ENCODE assay signal across 8 cellular contexts in the genomic region with DNA sequence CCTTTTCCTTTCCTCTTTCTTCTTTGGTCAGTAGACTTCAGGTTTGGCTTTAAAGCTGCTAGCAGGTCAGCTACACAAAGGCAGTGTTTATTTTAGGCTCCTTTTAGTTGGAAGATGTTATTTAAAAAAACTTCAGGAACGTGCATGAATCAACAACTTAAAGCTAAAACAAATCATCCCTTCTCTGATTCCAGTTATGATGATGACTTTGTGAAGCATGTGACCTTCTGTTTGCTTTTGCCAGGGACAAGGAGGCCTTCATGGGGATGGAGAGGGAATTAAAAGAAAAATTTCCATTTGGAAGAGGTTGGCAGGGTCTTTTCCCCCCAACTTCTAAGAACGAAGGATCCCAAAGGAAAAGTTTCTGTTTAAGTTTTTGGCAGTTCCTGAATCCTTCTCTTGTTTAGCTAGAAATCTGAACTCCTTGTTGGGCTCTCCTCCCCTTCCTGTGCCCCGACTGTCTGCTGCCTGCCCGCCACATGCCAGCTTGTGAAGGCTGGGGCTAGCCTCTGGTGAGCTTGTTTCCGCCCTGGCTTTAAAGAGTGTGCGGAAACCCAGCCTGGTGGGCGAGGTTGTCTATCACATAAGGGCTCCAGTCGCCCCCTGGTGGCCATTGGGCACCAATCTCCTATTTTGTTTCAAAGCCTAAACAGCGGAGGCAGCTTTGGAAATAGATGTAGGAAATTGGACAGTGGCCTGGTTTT. TPM values are rescaled to one million over a fixed set of nuclear protein-coding genes. Genes with fewer than 3 reads are reported as not detected.
A peak's percentile ranks its signal among the peaks of the same experiment; 100 is the strongest.
DNase-seq lines count a peak whose midpoint lies in the region; ATAC-seq and TF ChIP-seq lines count a peak whose summit lies in the region.

No MANE protein-coding gene starts in this region.

- no peak overlapping the region for H3K4me3 ChIP-seq in cardiac muscle cell
- H3K4me3 ChIP-seq in aorta (ENCODE audit: low read length in 2 of 2), result no peak overlapping the region

- H3K27me3 ChIP-seq in cardiac muscle cell, result no peaks in the 10 kb centered on the region
- H3K27me3 ChIP-seq in aorta (ENCODE audit: control insufficient read depth in 1 of 2, insufficient read depth in 2 of 2, low read length in 1 of 2), result no peaks in the 10 kb centered on the region

- TF ChIP-seq CTCF in GM13977 (IDR thresholded peaks at IDR 0.05; ENCODE audit: extremely low read depth, insufficient read depth, missing control alignments) (peak; percentile 81), cardiac muscle cell (IDR thresholded peaks at IDR 0.05; ENCODE audit: low read depth, low read length) (peak; percentile 88)

- H3K9me3 ChIP-seq in cardiac muscle cell (ENCODE audit: low read depth) (no peaks in the 10 kb centered on the region), aorta (ENCODE audit: control insufficient read depth, low read length) (no peaks in the 10 kb centered on the region)

- peak; percentile 80 for ATAC-seq in aorta (ENCODE audit: low FRiP score)

- DNase-seq in 8988T (peak; percentile 93), GM13977 (ENCODE audit: low spot score) (peak; percentile 90), NCI-H1092 (lab: John Stamatoyannopoulos, UW) (peak; percentile 78), T-helper 1 cell (peak; percentile 74 to 93 (median 82)), cardiac muscle cell (ENCODE audit: low read depth in 1 of 2, low spot score in 1 of 2) (peak; percentile 89 to 93), retina (peak; percentile 77), aorta (peak; percentile 92 to 95)
- DNase-seq in activated naive CD8-positive, alpha-beta T cell treated with anti-CD3 and anti-CD28 coated beads, Interleukin-2, amount 50 U/mL, for 16 hours (ENCODE audit: low read depth, low spot score), result peak; percentile 87

- H3K27ac ChIP-seq in cardiac muscle cell (no peak overlapping the region), aorta (ENCODE audit: low read depth in 1 of 2, low read length in 2 of 2) (no peak overlapping the region)

- 3 to 7% methylated on average over 9 of the region's 9 CpGs for WGBS in aorta, 2 donors

- in situ Hi-C loops in GM13977 (cut with MboI; ENCODE audit: low pct_unique_long_range_greater_than_20kb, low sequenced_read_pairs, unreplicated experiment), result no loop called here

- H3K36me3 ChIP-seq in cardiac muscle cell (peaks cover 44% of the 10 kb centered on the region), aorta (ENCODE audit: control insufficient read depth in 1 of 2, insufficient read depth in 2 of 2, low read length in 1 of 2) (peaks cover 8 to 12% of the 10 kb centered on the region in 2 donors)

- H3K4me1 ChIP-seq in cardiac muscle cell (ENCODE audit: low read depth) (peaks cover 18% of the 10 kb centered on the region), aorta (ENCODE audit: control insufficient read depth in 1 of 2, insufficient read depth in 2 of 2, low read length in 2 of 2) (no peaks in the 10 kb centered on the region)

- intact Hi-C loops in aorta (cut with DNase I), result loop anchor here in 1 of 2 donors (5.0 kb wide), 1 partner anchor 62 kb away; a partner anchor contains a TSS

RNA-seq across cellular contexts. Expression of a gene that starts 9.5 kb away (rescaled TPM):
- total RNA-seq in cardiac muscle cell (102 and 116 TPM in 2 replicates), aorta (100 to 1,000 TPM; 122 to 176 TPM)
- polyA plus RNA-seq in cardiac muscle cell (12.8 and 13.5 TPM in 2 replicates), aorta (10 to 100 TPM; 28.8 to 54.9 TPM)

RNA-seq across cellular contexts. Expression of a gene that starts 13.9 kb away (rescaled TPM):
- total RNA-seq in cardiac muscle cell, result 4.8 and 11.2 TPM in 2 replicates
- polyA plus RNA-seq in cardiac muscle cell, result 5.4 and 20.6 TPM in 2 replicates
- under 1 TPM in 1 of 2 donors, not detected in 1; 0.26 TPM for total RNA-seq in aorta
- polyA plus RNA-seq in aorta, result 10 to 100 TPM in 1 of 2 donors, under 1 TPM in 1; 0.08 to 10.3 TPM
